In genomic region chr5:138339464-138339863, GRCh38 we compare ENCODE assay signal across 8 cellular contexts. TPM values are rescaled to one million over a fixed set of nuclear protein-coding genes. Genes with fewer than 3 reads are reported as not detected.
DNase-seq lines count a peak whose midpoint lies in the region; TF ChIP-seq lines count a peak whose summit lies in the region.

No MANE protein-coding gene starts in this region.

- H3K27ac Mint-ChIP-seq in T-helper 1 cell treated with Interleukin-12 subunit alpha and Interleukin-12 subunit beta and Interleukin-4 antibody, amounts not matched to agents 30 μg/mL and 1 μg/mL, for 36 hours: peak overlapping the region; percentile 68
- peak overlapping the region; percentile 79 for H3K27ac Mint-ChIP-seq in activated CD4-positive, alpha-beta memory T cell treated with anti-CD3 and anti-CD28 coated beads, Interleukin-2, amount 10 ng/mL, durations not matched to agents 7 days and 5 days

- peaks cover 19% of the 10 kb centered on the region for H3K36me3 Mint-ChIP-seq in T-helper 1 cell treated with Interleukin-12 subunit alpha and Interleukin-12 subunit beta and Interleukin-4 antibody, amounts not matched to agents 30 μg/mL and 1 μg/mL, for 36 hours (ENCODE audit: low read depth)
- peaks cover 28% of the 10 kb centered on the region for H3K36me3 Mint-ChIP-seq in activated CD4-positive, alpha-beta memory T cell treated with anti-CD3 and anti-CD28 coated beads, Interleukin-2, amount 10 ng/mL, durations not matched to agents 7 days and 5 days (ENCODE audit: low read depth)

- POLR2A ChIA-PET in activated CD4-positive, alpha-beta memory T cell treated with anti-CD3 and anti-CD28 coated beads, Interleukin-2, amount 10 ng/mL, durations not matched to agents 7 days and 5 days (lab: Charles Lee): interaction anchor here (0.6 to 6.1 kb wide), 7 partner anchors 9 to 236 kb away, joined by 3 to 182 read pairs (median 5); partner anchors contain the start of genes CDC23, HSPA9 and KDM3B

- H3K4me3 ChIP-seq in iPS-11a (ENCODE audit: low read depth, low read length) (peak overlapping the region; percentile 82), suprapubic skin (peak overlapping the region; percentile 83)

- TF ChIP-seq CTCF in suprapubic skin (IDR thresholded peaks at IDR 0.05): no peak

- peaks cover 41% of the 10 kb centered on the region for H3K4me1 Mint-ChIP-seq in T-helper 1 cell treated with Interleukin-12 subunit alpha and Interleukin-12 subunit beta and Interleukin-4 antibody, amounts not matched to agents 30 μg/mL and 1 μg/mL, for 36 hours (ENCODE audit: low read depth)
- H3K4me1 Mint-ChIP-seq in activated CD4-positive, alpha-beta memory T cell treated with anti-CD3 and anti-CD28 coated beads, Interleukin-2, amount 10 ng/mL, durations not matched to agents 7 days and 5 days: peaks cover 41% of the 10 kb centered on the region

- no peak for TF ChIP-seq EP300 in suprapubic skin (IDR thresholded peaks at IDR 0.05)

- no peak for TF ChIP-seq POLR2A in suprapubic skin (IDR thresholded peaks at IDR 0.05)

- H3K27ac ChIP-seq in suprapubic skin: no peak overlapping the region

- peaks cover 25% of the 10 kb centered on the region for H3K4me1 ChIP-seq in suprapubic skin

- H3K9me3 ChIP-seq in suprapubic skin: no peaks in the 10 kb centered on the region

- no peak for DNase-seq in T-helper 1 cell
- no peak for DNase-seq in activated CD4-positive, alpha-beta memory T cell treated with anti-CD3 and anti-CD28 coated beads, Interleukin-2, amount 10 ng/mL, durations not matched to agents 7 days and 5 days
- no peak for DNase-seq in suprapubic skin (ENCODE audit: low spot score in 2 of 2)
- no peak for DNase-seq in putamen (ENCODE audit: low spot score)
- no peak for DNase-seq in COLO668 (lab: John Stamatoyannopoulos, UW; ENCODE audit: unreplicated experiment)
- no peak for DNase-seq in activated CD4-positive, CD25-positive, alpha-beta regulatory T cell treated with anti-CD3 and anti-CD28 coated beads, Interleukin-2, amount 50 U/mL, for 72 hours

- no peaks in the 10 kb centered on the region for H3K27me3 Mint-ChIP-seq in T-helper 1 cell treated with Interleukin-12 subunit alpha and Interleukin-12 subunit beta and Interleukin-4 antibody, amounts not matched to agents 30 μg/mL and 1 μg/mL, for 36 hours (ENCODE audit: low read depth)
- H3K27me3 Mint-ChIP-seq in activated CD4-positive, alpha-beta memory T cell treated with anti-CD3 and anti-CD28 coated beads, Interleukin-2, amount 10 ng/mL, durations not matched to agents 7 days and 5 days: no peaks in the 10 kb centered on the region

- peaks cover 32% of the 10 kb centered on the region for H3K36me3 ChIP-seq in suprapubic skin

- no peaks in the 10 kb centered on the region for H3K9me3 Mint-ChIP-seq in T-helper 1 cell treated with Interleukin-12 subunit alpha and Interleukin-12 subunit beta and Interleukin-4 antibody, amounts not matched to agents 30 μg/mL and 1 μg/mL, for 36 hours
- no peaks in the 10 kb centered on the region for H3K9me3 Mint-ChIP-seq in activated CD4-positive, alpha-beta memory T cell treated with anti-CD3 and anti-CD28 coated beads, Interleukin-2, amount 10 ng/mL, durations not matched to agents 7 days and 5 days

- peak overlapping the region; percentile 96 for H3K4me3 Mint-ChIP-seq in T-helper 1 cell treated with Interleukin-12 subunit alpha and Interleukin-12 subunit beta and Interleukin-4 antibody, amounts not matched to agents 30 μg/mL and 1 μg/mL, for 36 hours
- peak overlapping the region; percentile 82 for H3K4me3 Mint-ChIP-seq in activated CD4-positive, alpha-beta memory T cell treated with anti-CD3 and anti-CD28 coated beads, Interleukin-2, amount 10 ng/mL, durations not matched to agents 7 days and 5 days

- WGBS in suprapubic skin: 31% methylated on average over 2 of the region's 2 CpGs

- CTCF ChIA-PET in activated CD4-positive, alpha-beta memory T cell treated with anti-CD3 and anti-CD28 coated beads, Interleukin-2, amount 10 ng/mL, durations not matched to agents 7 days and 5 days (lab: Charles Lee): interaction anchor here (1.1 to 17.2 kb wide), 2 partner anchors 12 to 164 kb away, joined by 3 to 387 read pairs; partner anchors contain the start of gene KDM3B

- H3K27me3 ChIP-seq in suprapubic skin: no peaks in the 10 kb centered on the region

RNA-seq across cellular contexts. Expression of gene FAM53C, which starts 1.4 kb away (rescaled TPM):
- 10 to 100 TPM; 21.7 to 27.1 TPM for total RNA-seq in activated CD4-positive, alpha-beta memory T cell treated with anti-CD3 and anti-CD28 coated beads, Interleukin-2, amount 10 ng/mL, durations not matched to agents 7 days and 5 days
- 10 to 100 TPM; 18.1 to 31.1 (median 22.4) TPM for total RNA-seq in suprapubic skin

RNA-seq across cellular contexts. Expression of gene CDC25C, which starts 7.9 kb away (rescaled TPM):
- 10 to 100 TPM; 15.2 to 18.4 TPM for total RNA-seq in activated CD4-positive, alpha-beta memory T cell treated with anti-CD3 and anti-CD28 coated beads, Interleukin-2, amount 10 ng/mL, durations not matched to agents 7 days and 5 days
- 1 to 10 TPM in 3 of 4 donors, under 1 TPM in 1; 0.38 to 1.6 (median 1.3) TPM for total RNA-seq in suprapubic skin

RNA-seq across cellular contexts. Expression of gene KDM3B, which starts 13.0 kb away (rescaled TPM):
- total RNA-seq in activated CD4-positive, alpha-beta memory T cell treated with anti-CD3 and anti-CD28 coated beads, Interleukin-2, amount 10 ng/mL, durations not matched to agents 7 days and 5 days: 10 to 100 TPM; 51.9 to 57.9 TPM
- total RNA-seq in suprapubic skin: 100 to 1,000 TPM in 1 of 4 donors, 10 to 100 TPM in 3; 49.1 to 112 (median 65.1) TPM

Comparison
In these comparisons a context has a peak if more than half of its experiments do, and no peak if none do; other contexts are left out.
1. RNA of gene CDC25C, which starts 7.9 kb away (total RNA-seq): 15.2 to 18.4 TPM in activated CD4-positive, alpha-beta memory T cell treated with anti-CD3 and anti-CD28 coated beads, Interleukin-2, amount 10 ng/mL, durations not matched to agents 7 days and 5 days; 0.38 to 1.6 TPM in suprapubic skin; every median in the first group is over 4 times any median in the second.